25 cellular contexts compared by ENCODE assay signal in the genomic region with DNA sequence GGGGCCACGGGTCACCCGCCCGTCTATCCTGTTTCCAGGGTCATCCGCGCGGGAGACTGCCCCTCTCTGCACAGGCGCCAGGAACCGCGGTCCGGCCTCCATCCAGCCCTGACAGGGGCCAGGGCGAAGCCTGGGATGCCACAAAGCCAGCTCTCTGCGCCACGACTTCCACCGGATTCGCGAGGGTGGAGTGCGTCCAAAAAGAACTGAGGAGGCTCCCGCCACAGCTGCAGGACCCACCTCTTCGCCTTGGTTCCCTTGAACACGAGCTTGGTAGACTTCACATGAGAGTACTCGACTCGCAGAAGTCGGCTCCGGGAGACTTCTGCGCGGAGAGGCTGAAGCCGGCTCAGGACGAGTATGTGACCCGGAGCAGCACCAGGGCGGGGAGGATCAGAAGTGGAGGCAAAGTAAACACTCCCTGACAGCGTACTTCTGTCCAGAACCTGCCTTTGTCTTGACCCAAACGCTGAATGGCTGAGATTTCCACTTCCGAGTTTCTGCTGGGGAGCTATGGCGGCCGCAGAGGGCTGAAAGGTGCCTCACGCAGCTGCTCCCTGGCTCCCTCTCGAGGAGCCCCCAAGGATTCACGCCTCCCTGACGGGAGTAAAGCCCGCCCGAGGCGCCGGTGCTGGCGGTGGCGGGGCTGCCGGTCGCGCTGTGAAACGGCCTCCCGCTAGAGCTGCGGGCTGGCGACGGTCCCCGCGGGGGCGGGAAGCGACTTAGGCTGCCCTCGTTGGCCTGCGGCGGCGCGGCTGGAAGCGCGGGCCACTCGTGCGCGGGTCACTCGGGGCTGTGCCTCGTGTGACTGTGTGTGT.
DNase-seq lines count a peak whose midpoint lies in the region; ATAC-seq and TF ChIP-seq lines count a peak whose summit lies in the region.
"Had no signal": no experiment of that assay in that cellular context is flagged by ENCODE, and none has a peak within 500 bp of the region (broad histone marks: within the 10 kb centered on the region; RNA-seq: fewer than 3 reads in every experiment).

No MANE protein-coding gene starts in this region.

- no peaks in the 10 kb centered on the region for H3K4me1 ChIP-seq in BE2C
- H3K4me1 ChIP-seq: esophagus squamous epithelium, gastroesophageal sphincter, pancreas, right lobe of liver, transverse colon had no signal

- peaks cover 5% of the 10 kb centered on the region for H3K36me3 Mint-ChIP-seq in osteocyte (ENCODE audit: unreplicated experiment)
- H3K36me3 Mint-ChIP-seq in activated CD4-positive, alpha-beta memory T cell treated with anti-CD3 and anti-CD28 coated beads, Interleukin-2, amount 10 ng/mL, durations not matched to agents 7 days and 5 days (ENCODE audit: low read depth): no peaks in the 10 kb centered on the region
- H3K36me3 Mint-ChIP-seq: activated naive CD8-positive, alpha-beta T cell treated with anti-CD3 and anti-CD28 coated beads, Interleukin-2, amount 10 ng/mL, durations not matched to agents 7 days and 5 days had no signal

- TF ChIP-seq CTCF in BE2C (IDR thresholded peaks at IDR 0.05; ENCODE audit: low read depth, low read length): no peak
- no peak for TF ChIP-seq CTCF in GM10266 (IDR thresholded peaks at IDR 0.05; ENCODE audit: control insufficient read depth, insufficient read depth, low read depth, missing control alignments)
- TF ChIP-seq CTCF in osteocyte (IDR thresholded peaks at IDR 0.05): no peak

- H3K4me3 Mint-ChIP-seq in osteocyte (ENCODE audit: unreplicated experiment): no peak overlapping the region
- no peak overlapping the region for H3K4me3 Mint-ChIP-seq in activated CD4-positive, alpha-beta memory T cell treated with anti-CD3 and anti-CD28 coated beads, Interleukin-2, amount 10 ng/mL, durations not matched to agents 7 days and 5 days
- H3K4me3 Mint-ChIP-seq: activated CD4-positive, alpha-beta T cell treated with anti-CD3 and anti-CD28 coated beads, Interleukin-2, amount 10 ng/mL, durations not matched to agents 24 days and 14 days; activated CD8-positive, alpha-beta memory T cell treated with anti-CD3 and anti-CD28 coated beads, Interleukin-2, amount 10 ng/mL, durations not matched to agents 7 days and 5 days; activated naive CD8-positive, alpha-beta T cell treated with anti-CD3 and anti-CD28 coated beads, Interleukin-2, amount 10 ng/mL, durations not matched to agents 7 days and 5 days; CD4-positive, alpha-beta memory T cell; effector memory CD8-positive, alpha-beta T cell; naive thymus-derived CD8-positive, alpha-beta T cell had no signal

- H3K27me3 ChIP-seq in BE2C: no peaks in the 10 kb centered on the region
- H3K27me3 ChIP-seq: esophagus squamous epithelium, gastroesophageal sphincter, pancreas, right lobe of liver, transverse colon had no signal

- POLR2A ChIA-PET in activated CD4-positive, alpha-beta memory T cell treated with anti-CD3 and anti-CD28 coated beads, Interleukin-2, amount 10 ng/mL, durations not matched to agents 7 days and 5 days (lab: Charles Lee): no interaction called here

- CTCF ChIA-PET in activated CD4-positive, alpha-beta memory T cell treated with anti-CD3 and anti-CD28 coated beads, Interleukin-2, amount 10 ng/mL, durations not matched to agents 7 days and 5 days (lab: Charles Lee): no interaction called here

- no peak overlapping the region for H3K4me3 ChIP-seq in BE2C (ENCODE audit: low read depth, low read length)
- H3K4me3 ChIP-seq: esophagus squamous epithelium, gastroesophageal sphincter, pancreas, right lobe of liver, transverse colon had no signal

- ATAC-seq in SK-N-SH treated with all-trans-retinoic acid at 6 μM for 48 hours (peak; percentile 100), GM21576 (IDR thresholded peaks at IDR 0.05; ENCODE audit: unreplicated experiment) (no peak), GM18517 (IDR thresholded peaks at IDR 0.05; ENCODE audit: unreplicated experiment) (no peak)
- ATAC-seq: activated CD8-positive, alpha-beta memory T cell treated with anti-CD3 and anti-CD28 coated beads, Interleukin-2, amount 10 ng/mL, durations not matched to agents 7 days and 5 days; effector memory CD8-positive, alpha-beta T cell; gastroesophageal sphincter; naive thymus-derived CD8-positive, alpha-beta T cell; pancreas had no signal

- peaks cover 68% of the 10 kb centered on the region for H3K9me3 Mint-ChIP-seq in osteocyte (ENCODE audit: unreplicated experiment)
- peaks cover 54% of the 10 kb centered on the region for H3K9me3 Mint-ChIP-seq in activated CD4-positive, alpha-beta memory T cell treated with anti-CD3 and anti-CD28 coated beads, Interleukin-2, amount 10 ng/mL, durations not matched to agents 7 days and 5 days

- no peaks in the 10 kb centered on the region for H3K36me3 ChIP-seq in BE2C
- H3K36me3 ChIP-seq: esophagus squamous epithelium, gastroesophageal sphincter, pancreas, right lobe of liver, transverse colon had no signal

- peaks cover 4% of the 10 kb centered on the region for H3K9me3 ChIP-seq in BE2C
- H3K9me3 ChIP-seq: pancreas had no signal

- no peaks in the 10 kb centered on the region for H3K27me3 Mint-ChIP-seq in osteocyte (ENCODE audit: unreplicated experiment)
- H3K27me3 Mint-ChIP-seq in activated CD4-positive, alpha-beta memory T cell treated with anti-CD3 and anti-CD28 coated beads, Interleukin-2, amount 10 ng/mL, durations not matched to agents 7 days and 5 days: no peaks in the 10 kb centered on the region
- H3K27me3 Mint-ChIP-seq: activated CD4-positive, alpha-beta T cell treated with anti-CD3 and anti-CD28 coated beads, Interleukin-2, amount 10 ng/mL, durations not matched to agents 24 days and 14 days; activated CD8-positive, alpha-beta memory T cell treated with anti-CD3 and anti-CD28 coated beads, Interleukin-2, amount 10 ng/mL, durations not matched to agents 7 days and 5 days; activated naive CD8-positive, alpha-beta T cell treated with anti-CD3 and anti-CD28 coated beads, Interleukin-2, amount 10 ng/mL, durations not matched to agents 7 days and 5 days; CD4-positive, alpha-beta memory T cell; effector memory CD8-positive, alpha-beta T cell; naive thymus-derived CD8-positive, alpha-beta T cell had no signal

- DNase-seq in BE2C (peak; percentile 19), GM10266 (ENCODE audit: extremely low spot score) (peak; percentile 8), osteocyte (ENCODE audit: extremely low spot score, unreplicated experiment) (peak; percentile 90)
- no peak for DNase-seq in activated CD4-positive, alpha-beta memory T cell treated with anti-CD3 and anti-CD28 coated beads, Interleukin-2, amount 10 ng/mL, durations not matched to agents 7 days and 5 days
- DNase-seq: activated CD4-positive, alpha-beta T cell treated with anti-CD3 and anti-CD28 coated beads, Interleukin-2, amount 10 ng/mL, durations not matched to agents 24 days and 14 days; activated CD8-positive, alpha-beta memory T cell treated with anti-CD3 and anti-CD28 coated beads, Interleukin-2, amount 10 ng/mL, durations not matched to agents 7 days and 5 days; activated naive CD8-positive, alpha-beta T cell treated with anti-CD3 and anti-CD28 coated beads, Interleukin-2, amount 10 ng/mL, durations not matched to agents 7 days and 5 days; DMS153; effector memory CD8-positive, alpha-beta T cell; esophagus squamous epithelium; Karpas-422; kidney glomerular epithelial cell; NCI-H1048; NCI-H187; NCI-H69; SHP77 treated with DMSO at 0.1 percent for 48 hours; transverse colon had no signal

- no peak overlapping the region for H3K27ac Mint-ChIP-seq in osteocyte (ENCODE audit: unreplicated experiment)
- H3K27ac Mint-ChIP-seq in activated CD4-positive, alpha-beta memory T cell treated with anti-CD3 and anti-CD28 coated beads, Interleukin-2, amount 10 ng/mL, durations not matched to agents 7 days and 5 days: no peak overlapping the region
- H3K27ac Mint-ChIP-seq: activated CD4-positive, alpha-beta T cell treated with anti-CD3 and anti-CD28 coated beads, Interleukin-2, amount 10 ng/mL, durations not matched to agents 24 days and 14 days; activated CD8-positive, alpha-beta memory T cell treated with anti-CD3 and anti-CD28 coated beads, Interleukin-2, amount 10 ng/mL, durations not matched to agents 7 days and 5 days; activated naive CD8-positive, alpha-beta T cell treated with anti-CD3 and anti-CD28 coated beads, Interleukin-2, amount 10 ng/mL, durations not matched to agents 7 days and 5 days; CD4-positive, alpha-beta memory T cell; effector memory CD8-positive, alpha-beta T cell; naive thymus-derived CD8-positive, alpha-beta T cell had no signal

- no peaks in the 10 kb centered on the region for H3K4me1 Mint-ChIP-seq in osteocyte (ENCODE audit: unreplicated experiment)
- H3K4me1 Mint-ChIP-seq in activated CD4-positive, alpha-beta memory T cell treated with anti-CD3 and anti-CD28 coated beads, Interleukin-2, amount 10 ng/mL, durations not matched to agents 7 days and 5 days: no peaks in the 10 kb centered on the region
- H3K4me1 Mint-ChIP-seq: activated CD4-positive, alpha-beta T cell treated with anti-CD3 and anti-CD28 coated beads, Interleukin-2, amount 10 ng/mL, durations not matched to agents 24 days and 14 days; activated CD8-positive, alpha-beta memory T cell treated with anti-CD3 and anti-CD28 coated beads, Interleukin-2, amount 10 ng/mL, durations not matched to agents 7 days and 5 days; activated naive CD8-positive, alpha-beta T cell treated with anti-CD3 and anti-CD28 coated beads, Interleukin-2, amount 10 ng/mL, durations not matched to agents 7 days and 5 days; CD4-positive, alpha-beta memory T cell had no signal

TF ChIP-seq in SK-N-SH treated with all-trans-retinoic acid at 6 μM for 48 hours, 23 proteins besides CTCF, POLR2A, EP300 and RAD21 (continues in another document):
- TF ChIP-seq ZNF565 (CRISPR knock-in tag; conservative IDR thresholded peaks at IDR 0.05; ENCODE audit: low read depth) (no peak), TOX (CRISPR knock-in tag; IDR thresholded peaks at IDR 0.05; ENCODE audit: borderline replicate concordance) (no peak), SNAI2 (CRISPR knock-in tag; IDR thresholded peaks at IDR 0.05) (no peak), ISL1 (CRISPR knock-in tag; IDR thresholded peaks at IDR 0.05) (no peak), CREB5 (CRISPR knock-in tag; IDR thresholded peaks at IDR 0.05; ENCODE audit: low read depth) (no peak)
